Comparison of ENCODE assay signal across 30 cellular contexts in genomic region chr3:9647450-9647849, GRCh38. TPM values are rescaled to one million over a fixed set of nuclear protein-coding genes. Genes with fewer than 3 reads are reported as not detected.
"Had no signal": no experiment of that assay in that cellular context is flagged by ENCODE, and none has a peak within 500 bp of the region (broad histone marks: within the 10 kb centered on the region; RNA-seq: fewer than 3 reads in every experiment).

No MANE protein-coding gene starts in this region.

- H3K4me3 ChIP-seq: esophagus squamous epithelium, gastroesophageal sphincter had no signal

- H3K27me3 ChIP-seq: esophagus squamous epithelium, gastroesophageal sphincter had no signal

- H3K27me3 Mint-ChIP-seq: activated CD4-positive, alpha-beta memory T cell treated with anti-CD3 and anti-CD28 coated beads for 36 hours; activated CD8-positive, alpha-beta memory T cell treated with anti-CD3 and anti-CD28 coated beads, Interleukin-2, amount 10 ng/mL, durations not matched to agents 7 days and 5 days; activated naive CD4-positive, alpha-beta T cell treated with anti-CD3 and anti-CD28 coated beads, Interleukin-2, amount 10 ng/mL, durations not matched to agents 7 days and 5 days; activated naive CD8-positive, alpha-beta T cell had no signal

- H3K27ac Mint-ChIP-seq: activated CD4-positive, alpha-beta memory T cell treated with anti-CD3 and anti-CD28 coated beads for 36 hours; activated CD4-positive, alpha-beta T cell treated with anti-CD3 and anti-CD28 coated beads for 36 hours; activated CD4-positive, alpha-beta T cell treated with anti-CD3 and anti-CD28 coated beads, Interleukin-2, amount 10 ng/mL, durations not matched to agents 24 days and 14 days; activated CD8-positive, alpha-beta memory T cell treated with anti-CD3 and anti-CD28 coated beads, Interleukin-2, amount 10 ng/mL, durations not matched to agents 7 days and 5 days; activated CD8-positive, alpha-beta T cell treated with anti-CD3 and anti-CD28 coated beads, Interleukin-2, amount 10 ng/mL, durations not matched to agents 7 days and 5 days; activated naive CD8-positive, alpha-beta T cell; activated T-helper 1 cell treated with anti-CD3 and anti-CD28 coated beads, Interleukin-12 subunit alpha, Interleukin-12 subunit beta, Interleukin-2, Interleukin-4 antibody, amounts not matched to agents 30 ng/mL and 10 ng/mL and 1 ng/mL, durations not matched to agents 14 hours and 24 hours and 36 hours; activated T-helper 2 cell treated with anti-CD3 and anti-CD28 coated beads, Interferon-gamma antibody, Interleukin-2, Interleukin-4, amounts not matched to agents 10 μg/mL and 5 μg/mL and 100 μg/mL, durations not matched to agents 14 hours and 24 hours and 36 hours had no signal

- H3K9me3 Mint-ChIP-seq: activated CD4-positive, alpha-beta memory T cell treated with anti-CD3 and anti-CD28 coated beads for 36 hours; activated naive CD4-positive, alpha-beta T cell treated with anti-CD3 and anti-CD28 coated beads, Interleukin-2, amount 10 ng/mL, durations not matched to agents 7 days and 5 days; activated T-helper 1 cell treated with anti-CD3 and anti-CD28 coated beads, Interleukin-12 subunit alpha, Interleukin-12 subunit beta, Interleukin-2, Interleukin-4 antibody, amounts not matched to agents 30 ng/mL and 10 ng/mL and 1 ng/mL, durations not matched to agents 14 hours and 24 hours and 36 hours; activated T-helper 2 cell treated with anti-CD3 and anti-CD28 coated beads, Interferon-gamma antibody, Interleukin-2, Interleukin-4, amounts not matched to agents 10 μg/mL and 5 μg/mL and 100 μg/mL, durations not matched to agents 14 hours and 24 hours and 36 hours had no signal

- ATAC-seq: activated CD4-positive, alpha-beta T cell treated with anti-CD3 and anti-CD28 coated beads for 36 hours; activated CD8-positive, alpha-beta memory T cell treated with anti-CD3 and anti-CD28 coated beads, Interleukin-2, amount 10 ng/mL, durations not matched to agents 7 days and 5 days; activated CD8-positive, alpha-beta T cell treated with anti-CD3 and anti-CD28 coated beads, Interleukin-2, amount 10 ng/mL, durations not matched to agents 7 days and 5 days; gastroesophageal sphincter had no signal

- H3K9me3 ChIP-seq: esophagus squamous epithelium, gastroesophageal sphincter had no signal

- H3K4me3 Mint-ChIP-seq: activated CD4-positive, alpha-beta memory T cell treated with anti-CD3 and anti-CD28 coated beads for 36 hours; activated CD4-positive, alpha-beta T cell treated with anti-CD3 and anti-CD28 coated beads for 36 hours; activated CD4-positive, alpha-beta T cell treated with anti-CD3 and anti-CD28 coated beads, Interleukin-2, amount 10 ng/mL, durations not matched to agents 24 days and 14 days; activated CD8-positive, alpha-beta memory T cell treated with anti-CD3 and anti-CD28 coated beads, Interleukin-2, amount 10 ng/mL, durations not matched to agents 7 days and 5 days; activated CD8-positive, alpha-beta T cell treated with anti-CD3 and anti-CD28 coated beads, Interleukin-2, amount 10 ng/mL, durations not matched to agents 7 days and 5 days; activated naive CD4-positive, alpha-beta T cell treated with anti-CD3 and anti-CD28 coated beads, Interleukin-2, amount 10 ng/mL, durations not matched to agents 7 days and 5 days; activated naive CD8-positive, alpha-beta T cell; activated T-helper 1 cell treated with anti-CD3 and anti-CD28 coated beads, Interleukin-12 subunit alpha, Interleukin-12 subunit beta, Interleukin-2, Interleukin-4 antibody, amounts not matched to agents 30 ng/mL and 10 ng/mL and 1 ng/mL, durations not matched to agents 14 hours and 24 hours and 36 hours had no signal

- H3K27ac ChIP-seq: epithelial cell of prostate, esophagus squamous epithelium, gastroesophageal sphincter had no signal

- DNase-seq: activated CD4-positive, alpha-beta memory T cell treated with anti-CD3 and anti-CD28 coated beads for 36 hours; activated CD4-positive, alpha-beta T cell treated with anti-CD3 and anti-CD28 coated beads for 36 hours; activated CD4-positive, alpha-beta T cell treated with anti-CD3 and anti-CD28 coated beads, Interleukin-2, amount 10 ng/mL, durations not matched to agents 24 days and 14 days; activated CD4-positive, CD25-positive, alpha-beta regulatory T cell; activated CD4-positive, CD25-positive, alpha-beta regulatory T cell treated with anti-CD3 and anti-CD28 coated beads, Interleukin-2, amount 50 U/mL, for 72 hours; activated CD8-positive, alpha-beta memory T cell treated with anti-CD3 and anti-CD28 coated beads, Interleukin-2, amount 10 ng/mL, durations not matched to agents 7 days and 5 days; activated CD8-positive, alpha-beta memory T cell treated with anti-CD3 and anti-CD28 coated beads, Interleukin-2, amount 50 U/mL, for 4 hours; activated CD8-positive, alpha-beta T cell treated with anti-CD3 and anti-CD28 coated beads, Interleukin-2, amount 10 ng/mL, durations not matched to agents 7 days and 5 days; activated effector memory CD4-positive, alpha-beta T cell treated with anti-CD3 and anti-CD28 coated beads, Interleukin-2, amount 50 U/mL, for 16 hours; activated naive CD4-positive, alpha-beta T cell treated with anti-CD3 and anti-CD28 coated beads, Interleukin-2, amount 10 ng/mL, durations not matched to agents 7 days and 5 days; activated T-cell treated with anti-CD3 and anti-CD28 coated beads, Interleukin-2, amount 50 U/mL, for 1 hour; activated T-cell treated with anti-CD3 and anti-CD28 coated beads, Interleukin-2, amount 50 U/mL, for 48 hours; amniotic stem cell; anterior cingulate cortex; caudate nucleus; effector CD8-positive, alpha-beta T cell; esophagus squamous epithelium; foreskin melanocyte; T-helper 2 cell had no signal

RNA-seq across cellular contexts. Expression of gene CPNE9, which starts 56.2 kb away (rescaled TPM):
- total RNA-seq: activated CD4-positive, alpha-beta memory T cell treated with anti-CD3 and anti-CD28 coated beads for 36 hours; activated CD4-positive, alpha-beta T cell treated with anti-CD3 and anti-CD28 coated beads, Interleukin-2, amount 10 ng/mL, durations not matched to agents 24 days and 14 days; activated CD8-positive, alpha-beta memory T cell treated with anti-CD3 and anti-CD28 coated beads, Interleukin-2, amount 10 ng/mL, durations not matched to agents 7 days and 5 days; activated CD8-positive, alpha-beta T cell treated with anti-CD3 and anti-CD28 coated beads, Interleukin-2, amount 10 ng/mL, durations not matched to agents 7 days and 5 days; activated T-helper 1 cell treated with anti-CD3 and anti-CD28 coated beads, Interleukin-12 subunit alpha, Interleukin-12 subunit beta, Interleukin-2, Interleukin-4 antibody, amounts not matched to agents 30 ng/mL and 10 ng/mL and 1 ng/mL, durations not matched to agents 14 hours and 24 hours and 36 hours; chondrocyte; dermis microvascular lymphatic vessel endothelial cell; endothelial cell of umbilical vein; esophagus squamous epithelium; fibroblast of villous mesenchyme; glomerular endothelial cell had no signal
- polyA plus RNA-seq: endothelial cell of umbilical vein, fibroblast of lung had no signal
